18 cellular contexts compared by ENCODE assay signal in the genomic region with DNA sequence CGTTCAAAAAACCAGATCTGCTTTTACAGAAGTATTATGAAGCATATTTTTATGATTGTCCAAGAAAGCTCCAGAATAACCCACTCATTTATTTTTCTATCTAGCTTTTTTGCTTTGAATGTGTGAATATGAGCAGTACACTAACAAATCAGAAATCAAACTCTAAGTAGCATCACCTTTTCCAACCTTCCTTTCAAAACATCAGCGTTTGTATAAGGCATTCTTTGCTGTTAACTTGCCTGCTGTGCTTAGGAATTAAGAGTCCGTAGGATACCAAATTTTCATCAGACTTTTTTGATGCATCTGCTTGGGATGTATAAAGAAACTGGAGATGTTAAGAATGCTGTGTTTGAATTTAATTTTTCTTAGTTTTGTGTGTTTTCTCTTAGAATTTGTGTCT. TPM values are rescaled to one million over a fixed set of nuclear protein-coding genes. Genes with fewer than 3 reads are reported as not detected.
DNase-seq lines count a peak whose midpoint lies in the region; ATAC-seq, FAIRE-seq and TF ChIP-seq lines count a peak whose summit lies in the region.
"Had no signal": no experiment of that assay in that cellular context is flagged by ENCODE, and none has a peak within 500 bp of the region (broad histone marks: within the 10 kb centered on the region; RNA-seq: fewer than 3 reads in every experiment).

No MANE protein-coding gene starts in this region.

- intact Hi-C loops in HepG2 (cut with micrococcal nuclease; ENCODE audit: unreplicated experiment), result no loop called here

- FAIRE-seq in HepG2 (lab: Jason Lieb, UNC), result no peak

- POLR2A ChIA-PET in HepG2 (lab: Yijun Ruan, JAX), result no interaction called here

- ATAC-seq in GM23338, result no peak
- no peak for ATAC-seq in GM21529 (IDR thresholded peaks at IDR 0.05; ENCODE audit: unreplicated experiment)
- no peak for ATAC-seq in GM19463 (IDR thresholded peaks at IDR 0.05; ENCODE audit: unreplicated experiment)
- ATAC-seq in HepG2, result no peak
- ATAC-seq: body of pancreas, heart right ventricle, left lobe of liver had no signal

- CTCF ChIA-PET in HepG2 (lab: Yijun Ruan, JAX; ENCODE audit: low intra/inter-chr PET ratio, low total read pairs), result no interaction called here

- H3K27me3 ChIP-seq in GM23338 (ENCODE audit: insufficient read depth) (no peaks in the 10 kb centered on the region), HepG2 (ENCODE audit: control insufficient read depth in 1 of 2, insufficient read depth in 2 of 2, low read length in 2 of 2) (peaks cover under 1 to 30% of the 10 kb centered on the region in 2 experiments; a peak in 4 of 5 replicates)
- H3K27me3 ChIP-seq: body of pancreas had no signal

- H3K36me3 Mint-ChIP-seq in GM23338 (ENCODE audit: low read depth), result peaks cover 14% of the 10 kb centered on the region
- peaks cover 8% of the 10 kb centered on the region for H3K36me3 Mint-ChIP-seq in neural crest cell (ENCODE audit: low read depth)

- TF ChIP-seq POLR2A in HepG2 (IDR thresholded peaks at IDR 0.05; ENCODE audit: insufficient read depth in 1 of 2, low read depth in 2 of 2, low read length in 2 of 2), result no peak

- peaks cover 72% of the 10 kb centered on the region for H3K79me2 ChIP-seq in GM23338 (replicated peaks; ENCODE audit: insufficient read depth)
- H3K79me2 ChIP-seq in HepG2 (ENCODE audit: insufficient read depth, low read length), result no peaks in the 10 kb centered on the region

- H4K20me1 ChIP-seq in GM23338 (replicated peaks; ENCODE audit: insufficient read depth) (peaks cover 4% of the 10 kb centered on the region), HepG2 (ENCODE audit: insufficient read depth, low read length) (no peaks in the 10 kb centered on the region; the same call in 1 of the 2 replicates)

- H3K4me1 ChIP-seq in GM23338 (ENCODE audit: insufficient read depth), result peaks cover 17% of the 10 kb centered on the region
- H3K4me1 ChIP-seq in HepG2 (ENCODE audit: insufficient read depth, low read length), result peaks cover 5% of the 10 kb centered on the region; the same call in 1 of the 2 replicates

- TF ChIP-seq CTCF in AG10803 (conservative IDR thresholded peaks at IDR 0.05; ENCODE audit: low read length) (no peak), GM23338 (conservative IDR thresholded peaks at IDR 0.05; ENCODE audit: low read depth in 2 of 2) (no peak), neural crest cell (conservative IDR thresholded peaks at IDR 0.05) (no peak), HepG2 (CRISPR knock-in tag; IDR thresholded peaks at IDR 0.05) (no peak)

- H3K27me3 Mint-ChIP-seq in GM23338 (ENCODE audit: insufficient read depth, low read depth, poor library complexity) (peaks cover 1% of the 10 kb centered on the region), neural crest cell (ENCODE audit: low read depth) (peaks cover 6% of the 10 kb centered on the region)
- H3K27me3 Mint-ChIP-seq: activated T-cell treated with anti-CD3 and anti-CD28 coated beads, Interleukin-2, amount 50 U/mL, for 24 hours had no signal

- H3K4me2 ChIP-seq in GM23338 (0 out of 2 replicates have a peak overlapping the region, but pooled peaks have one; percentile 94), HepG2 (ENCODE audit: low read depth, low read length) (no peak overlapping the region)
- H3K4me2 ChIP-seq: KMS-11 had no signal

- TF ChIP-seq EP300 in HepG2 (IDR thresholded peaks at IDR 0.05; ENCODE audit: low read depth in 2 of 2, low read length in 2 of 2), result no peak
- no peak for TF ChIP-seq EP300 in HepG2 (CRISPR knock-in tag; IDR thresholded peaks at IDR 0.05; ENCODE audit: borderline replicate concordance)

- no peaks in the 10 kb centered on the region for H3K9me2 ChIP-seq in GM23338 (ENCODE audit: insufficient read depth)

- H3K4me3 ChIP-seq in AG10803 (ENCODE audit: low read length) (peak overlapping the region; percentile 83), GM23338 (no peak overlapping the region), HepG2 (replicated peaks in 1 of 3; ENCODE audit: insufficient read depth in 1 of 3, low read depth in 2 of 3, low read length in 3 of 3) (no peak overlapping the region)
- H3K4me3 ChIP-seq: body of pancreas had no signal

- H3F3A ChIP-seq in GM23338 (replicated peaks; ENCODE audit: low read depth), result no peaks in the 10 kb centered on the region

- H2AFZ ChIP-seq in GM23338, result no peak overlapping the region
- no peak overlapping the region for H2AFZ ChIP-seq in HepG2 (ENCODE audit: low read length)

- no TSS peak for BruUV-seq in HepG2 (replicated peaks; lab: Mats Ljungman, UMichigan)

- no peak overlapping the region for H3K9ac ChIP-seq in HepG2 (ENCODE audit: insufficient read depth, low read depth, low read length)
- H3K9ac ChIP-seq: KMS-11 had no signal

- WGBS in HepG2 (ENCODE audit: low lambda C conversion rate), result 60% methylated on average over 3 of the region's 3 CpGs

- H3K4me1 Mint-ChIP-seq in GM23338, result peaks cover 25% of the 10 kb centered on the region
- H3K4me1 Mint-ChIP-seq in neural crest cell, result peaks cover 52% of the 10 kb centered on the region

- H3K4me3 Mint-ChIP-seq in GM23338 (peak overlapping the region; percentile 7; the same call in 2 of the 3 replicates), neural crest cell (peak overlapping the region; percentile 64)
- H3K4me3 Mint-ChIP-seq: activated T-cell treated with anti-CD3 and anti-CD28 coated beads, Interleukin-2, amount 50 U/mL, for 24 hours had no signal

- H3K36me3 ChIP-seq in GM23338 (ENCODE audit: insufficient read depth) (no peaks in the 10 kb centered on the region; the same call in 1 of the 2 replicates), HepG2 (replicated peaks in 1 of 2; ENCODE audit: control insufficient read depth in 1 of 2, insufficient read depth in 2 of 2, low read length in 2 of 2) (no peaks in the 10 kb centered on the region)
- H3K36me3 ChIP-seq: WERI-Rb-1 had no signal

- TF ChIP-seq RAD21 in HepG2 (CRISPR knock-in tag; IDR thresholded peaks at IDR 0.05), result no peak

- H3K27ac Mint-ChIP-seq in GM23338 (no peak overlapping the region), neural crest cell (ENCODE audit: unreplicated experiment) (no peak overlapping the region)
- H3K27ac Mint-ChIP-seq: activated T-cell treated with anti-CD3 and anti-CD28 coated beads, Interleukin-2, amount 50 U/mL, for 24 hours had no signal

- no peak for DNase-seq in AG10803 (ENCODE audit: low read depth)
- DNase-seq in GM23338 (ENCODE audit: low spot score), result peak; percentile 31
- DNase-seq in caudate nucleus (lab: John Stamatoyannopoulos, UW), result no peak
- no peak for DNase-seq in neural crest cell (ENCODE audit: low read depth, low spot score)
- DNase-seq in middle frontal gyrus (ENCODE audit: extremely low spot score, low spot score), result no peak
- DNase-seq in HepG2 (ENCODE audit: low spot score), result no peak
- DNase-seq: activated T-cell treated with anti-CD3 and anti-CD28 coated beads, Interleukin-2, amount 50 U/mL, for 24 hours; body of pancreas; heart right ventricle; NCI-H1930; posterior cingulate gyrus; SIG-M5; stimulated activated naive CD4-positive, alpha-beta T cell treated with Interleukin-2 at 50 U/mL for 16 hours; WERI-Rb-1 had no signal

- no peak overlapping the region for H3K27ac ChIP-seq in GM23338 (ENCODE audit: low read depth)
- H3K27ac ChIP-seq in caudate nucleus (ENCODE audit: low read depth, low read length), result peak overlapping the region; percentile 48
- no peak overlapping the region for H3K27ac ChIP-seq in HepG2 (ENCODE audit: extremely low read length, insufficient read depth, low read length)
- H3K27ac ChIP-seq: body of pancreas, KMS-11, WERI-Rb-1 had no signal

- in situ Hi-C loops in HepG2 (cut with HindIII; ENCODE audit: extremely low pct_ligation_motif_present, low pct_unique_long_range_greater_than_20kb), result no loop called here

- no peaks in the 10 kb centered on the region for H3K9me3 ChIP-seq in HepG2 (ENCODE audit: low read length)
- H3K9me3 ChIP-seq: body of pancreas, heart right ventricle had no signal

- H3K9me3 Mint-ChIP-seq in GM23338, result peaks cover 4% of the 10 kb centered on the region; the same call in 1 of the 3 replicates
- H3K9me3 Mint-ChIP-seq in neural crest cell, result no peaks in the 10 kb centered on the region
- H3K9me3 Mint-ChIP-seq: activated T-cell treated with anti-CD3 and anti-CD28 coated beads, Interleukin-2, amount 50 U/mL, for 24 hours had no signal

TF ChIP-seq in HepG2, 621 proteins besides CTCF, POLR2A, EP300 and RAD21 (continues in another document):
- TF ChIP-seq SOX13 (IDR thresholded peaks at IDR 0.05) (no peak), SOX13 (CRISPR knock-in tag; conservative IDR thresholded peaks at IDR 0.05 in 1 of 2, IDR thresholded peaks at IDR 0.05 in 1 of 2) (no peak), ZNF552 (CRISPR knock-in tag; IDR thresholded peaks at IDR 0.05; ENCODE audit: borderline replicate concordance) (no peak), GATAD1 (CRISPR knock-in tag; IDR thresholded peaks at IDR 0.05) (no peak)

RNA-seq across cellular contexts. Expression of gene TLE4, which starts 3.8 kb away (rescaled TPM):
- 43.9 and 45.8 TPM in 2 replicates for total RNA-seq in GM23338 (2014; rRNA removed; shearing (Covaris generic))
- polyA plus RNA-seq in GM23338 (2016; fragmentation: Nextera tagmentation; extraction: Ambion mirVana) (69.5 and 72.9 TPM in 2 replicates), HepG2 (2011; rRNA removed) (2.3 and 2.9 TPM in 2 replicates)
- total RNA-seq in neural crest cell (83.4 and 85.8 TPM in 2 replicates), HepG2 (2016; rRNA removed; fragmentation: Illumina TruSeq; extraction: Trizol) (0.94 and 2.0 TPM in 2 replicates)
- total RNA-seq in HepG2 (2016; cell fraction: cytosol; rRNA removed; fragmentation: Illumina TruSeq; extraction: Trizol; ENCODE audit: low read depth), result 0.71 and 1.3 TPM in 2 replicates
- total RNA-seq in HepG2 (2016; cell fraction: insoluble cytoplasmic fraction; rRNA removed; fragmentation: Illumina TruSeq; extraction: Trizol), result 1.0 and 1.9 TPM in 2 replicates
- 0.96 and 1.1 TPM in 2 replicates for total RNA-seq in HepG2 (2016; cell fraction: membrane; rRNA removed; fragmentation: Illumina TruSeq; extraction: Trizol)
- total RNA-seq in HepG2 (2016; cell fraction: nucleus; rRNA removed; fragmentation: Illumina TruSeq; extraction: Trizol), result 3.1 and 5.0 TPM in 2 replicates
- polyA plus RNA-seq in HepG2 (2011; cell fraction: cytosol; rRNA removed), result 1.8 and 2.0 TPM in 2 replicates
- polyA plus RNA-seq in HepG2 (2011; cell fraction: nucleus; rRNA removed), result 3.7 and 4.2 TPM in 2 replicates
- polyA plus RNA-seq in HepG2 (2012), result 0.58 and 1.0 TPM in 2 replicates
- 0.06 and 0.07 TPM in 2 replicates for polyA plus RNA-seq in HepG2 (2016; cell fraction: cytosol; fragmentation: Illumina TruSeq; extraction: Trizol; ENCODE audit: low read depth)
- 0.97 and 1.4 TPM in 2 replicates for polyA plus RNA-seq in HepG2 (2016; cell fraction: insoluble cytoplasmic fraction; fragmentation: Illumina TruSeq; extraction: Trizol; ENCODE audit: low read depth)
- 0.12 and 0.19 TPM in 2 replicates for polyA plus RNA-seq in HepG2 (2016; cell fraction: membrane; fragmentation: Illumina TruSeq; extraction: Trizol; ENCODE audit: low read depth)
- polyA plus RNA-seq in HepG2 (2016; cell fraction: nucleus; fragmentation: Illumina TruSeq; extraction: Trizol; ENCODE audit: insufficient read depth, low read depth), result 1.5 and 2.1 TPM in 2 replicates
- polyA minus RNA-seq in HepG2 (2011; rRNA and poly(A)+ RNA removed; ENCODE audit: low replicate concordance), result 3.7 and 8.5 TPM in 2 replicates
- polyA minus RNA-seq in HepG2 (2011; cell fraction: cytosol; rRNA and poly(A)+ RNA removed), result 2.8 and 3.2 TPM in 2 replicates
- polyA minus RNA-seq in HepG2 (2011; cell fraction: nucleus; rRNA and poly(A)+ RNA removed), result 14.2 and 18.7 TPM in 2 replicates
